In the genomic region with DNA sequence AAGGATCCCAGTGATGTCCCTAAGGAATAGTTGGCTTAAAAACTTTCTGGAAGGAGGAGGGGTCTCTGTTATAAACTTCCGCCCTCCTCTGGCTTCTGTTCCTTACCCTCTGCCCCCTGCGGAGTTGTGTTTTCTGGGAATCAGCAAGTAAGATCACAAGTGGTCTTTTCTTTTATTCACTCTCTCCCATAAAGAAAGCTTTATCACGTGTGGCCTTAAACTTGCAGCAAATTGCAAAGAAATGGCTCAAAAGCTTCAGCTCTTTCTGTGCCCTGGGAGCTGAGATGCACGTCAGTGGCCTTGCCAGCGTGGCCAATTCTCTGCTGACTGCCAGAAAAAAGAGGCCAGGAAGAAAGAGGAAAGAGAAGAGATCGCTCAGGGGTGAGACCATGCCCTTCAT, we compare ENCODE assay signal across 22 cellular contexts. TPM values are rescaled to one million over a fixed set of nuclear protein-coding genes. Genes with fewer than 3 reads are reported as not detected.
DNase-seq lines count a peak whose midpoint lies in the region; ATAC-seq, FAIRE-seq and TF ChIP-seq lines count a peak whose summit lies in the region.
"Had no signal": no experiment of that assay in that cellular context is flagged by ENCODE, and none has a peak within 500 bp of the region (broad histone marks: within the 10 kb centered on the region; RNA-seq: fewer than 3 reads in every experiment).

A gene with protein sequence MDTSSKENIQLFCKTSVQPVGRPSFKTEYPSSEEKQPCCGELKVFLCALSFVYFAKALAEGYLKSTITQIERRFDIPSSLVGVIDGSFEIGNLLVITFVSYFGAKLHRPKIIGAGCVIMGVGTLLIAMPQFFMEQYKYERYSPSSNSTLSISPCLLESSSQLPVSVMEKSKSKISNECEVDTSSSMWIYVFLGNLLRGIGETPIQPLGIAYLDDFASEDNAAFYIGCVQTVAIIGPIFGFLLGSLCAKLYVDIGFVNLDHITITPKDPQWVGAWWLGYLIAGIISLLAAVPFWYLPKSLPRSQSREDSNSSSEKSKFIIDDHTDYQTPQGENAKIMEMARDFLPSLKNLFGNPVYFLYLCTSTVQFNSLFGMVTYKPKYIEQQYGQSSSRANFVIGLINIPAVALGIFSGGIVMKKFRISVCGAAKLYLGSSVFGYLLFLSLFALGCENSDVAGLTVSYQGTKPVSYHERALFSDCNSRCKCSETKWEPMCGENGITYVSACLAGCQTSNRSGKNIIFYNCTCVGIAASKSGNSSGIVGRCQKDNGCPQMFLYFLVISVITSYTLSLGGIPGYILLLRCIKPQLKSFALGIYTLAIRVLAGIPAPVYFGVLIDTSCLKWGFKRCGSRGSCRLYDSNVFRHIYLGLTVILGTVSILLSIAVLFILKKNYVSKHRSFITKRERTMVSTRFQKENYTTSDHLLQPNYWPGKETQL (plus strand): TSS at position 101 of the 400 bp plus-strand sequence. CDS start 4,245 bp downstream, outside the sequence.

- H3K79me2 ChIP-seq in GM23338 (replicated peaks; ENCODE audit: insufficient read depth) (no peaks in the 10 kb centered on the region), osteoblast (ENCODE audit: insufficient read depth, low read length) (no peaks in the 10 kb centered on the region), HepG2 (ENCODE audit: insufficient read depth, low read length) (no peaks in the 10 kb centered on the region)

- BruUV-seq in HepG2 (replicated peaks; lab: Mats Ljungman, UMichigan), result no TSS peak

- peaks cover 16% of the 10 kb centered on the region for H3K4me1 ChIP-seq in GM23338 (ENCODE audit: insufficient read depth)
- H3K4me1 ChIP-seq in osteoblast (ENCODE audit: insufficient read depth, low read length), result no peaks in the 10 kb centered on the region
- no peaks in the 10 kb centered on the region for H3K4me1 ChIP-seq in HepG2 (ENCODE audit: insufficient read depth, low read length)
- H3K4me1 ChIP-seq: body of pancreas had no signal

- H3K4me2 ChIP-seq in GM23338 (peak within 1 kb of the TSS; percentile 21), osteoblast (ENCODE audit: insufficient read depth, low read length) (peak within 1 kb of the TSS; percentile 43), HepG2 (ENCODE audit: low read depth, low read length) (no peak within 1 kb of the TSS)

- no peaks in the 10 kb centered on the region for H3F3A ChIP-seq in GM23338 (replicated peaks; ENCODE audit: low read depth)

- no peaks in the 10 kb centered on the region for H3K27me3 ChIP-seq in GM23338 (ENCODE audit: insufficient read depth)
- no peaks in the 10 kb centered on the region for H3K27me3 ChIP-seq in osteoblast (ENCODE audit: insufficient read depth, low read length)
- no peaks in the 10 kb centered on the region for H3K27me3 ChIP-seq in HepG2 (ENCODE audit: control insufficient read depth in 1 of 2, insufficient read depth in 2 of 2, low read length in 2 of 2)
- H3K27me3 ChIP-seq: body of pancreas had no signal

- FAIRE-seq in HepG2 (lab: Jason Lieb, UNC), result no peak
- FAIRE-seq: GM18507, urothelium cell line had no signal

- ATAC-seq in GM23338 (peak; percentile 78), HepG2 (no peak), HG03342 (IDR thresholded peaks at IDR 0.05; ENCODE audit: unreplicated experiment) (no peak), HG03432 (IDR thresholded peaks at IDR 0.05; ENCODE audit: unreplicated experiment) (no peak)
- ATAC-seq: body of pancreas, natural killer cell had no signal

- no peak within 1 kb of the TSS for H3K4me3 ChIP-seq in GM23338
- peak within 1 kb of the TSS; percentile 14 for H3K4me3 ChIP-seq in osteoblast (ENCODE audit: insufficient read depth, low read length)
- H3K4me3 ChIP-seq in HepG2 (replicated peaks in 1 of 3; ENCODE audit: insufficient read depth in 1 of 3, low read depth in 2 of 3, low read length in 3 of 3), result no peak within 1 kb of the TSS
- H3K4me3 ChIP-seq: body of pancreas had no signal

- no peaks in the 10 kb centered on the region for H3K36me3 Mint-ChIP-seq in GM23338 (ENCODE audit: low read depth)

- TF ChIP-seq CTCF in GM23338 (conservative IDR thresholded peaks at IDR 0.05; ENCODE audit: low read depth in 2 of 2) (no peak), osteoblast (IDR thresholded peaks at IDR 0.05; ENCODE audit: extremely low read depth, low read depth, low read length) (no peak), HepG2 (CRISPR knock-in tag; IDR thresholded peaks at IDR 0.05) (no peak)

- H4K20me1 ChIP-seq in GM23338 (replicated peaks; ENCODE audit: insufficient read depth) (no peaks in the 10 kb centered on the region), osteoblast (ENCODE audit: insufficient read depth, low read length) (no peaks in the 10 kb centered on the region), HepG2 (ENCODE audit: insufficient read depth, low read length) (no peaks in the 10 kb centered on the region)

- H2AFZ ChIP-seq in GM23338 (peak within 1 kb of the TSS; percentile 14; the same call in 1 of the 2 replicates), osteoblast (ENCODE audit: low read length) (peak within 1 kb of the TSS; percentile 56), HepG2 (ENCODE audit: low read length) (no peak within 1 kb of the TSS)

- H3K9me3 ChIP-seq in osteoblast (ENCODE audit: low read depth, low read length) (no peaks in the 10 kb centered on the region), HepG2 (ENCODE audit: low read length) (no peaks in the 10 kb centered on the region)
- H3K9me3 ChIP-seq: body of pancreas had no signal

- no peak within 1 kb of the TSS; the same call in 1 of the 2 replicates for H3K27ac ChIP-seq in GM23338 (ENCODE audit: low read depth)
- H3K27ac ChIP-seq in osteoblast (ENCODE audit: low read depth, low read length), result no peak within 1 kb of the TSS
- H3K27ac ChIP-seq in HepG2 (ENCODE audit: extremely low read length, insufficient read depth, low read length), result no peak within 1 kb of the TSS
- H3K27ac ChIP-seq: body of pancreas, epithelial cell of prostate had no signal

- peaks cover 4% of the 10 kb centered on the region for H3K27me3 Mint-ChIP-seq in GM23338 (ENCODE audit: insufficient read depth, low read depth, poor library complexity)

- H3K36me3 ChIP-seq in GM23338 (ENCODE audit: insufficient read depth) (no peaks in the 10 kb centered on the region), osteoblast (ENCODE audit: insufficient read depth, low read length) (no peaks in the 10 kb centered on the region), HepG2 (replicated peaks in 1 of 2; ENCODE audit: control insufficient read depth in 1 of 2, insufficient read depth in 2 of 2, low read length in 2 of 2) (no peaks in the 10 kb centered on the region)

- H3K4me3 Mint-ChIP-seq in GM23338, result no peak within 1 kb of the TSS
- H3K4me3 Mint-ChIP-seq: natural killer cell had no signal

- in situ Hi-C loops in HepG2 (cut with HindIII; ENCODE audit: extremely low pct_ligation_motif_present, low pct_unique_long_range_greater_than_20kb), result no loop called here

- TF ChIP-seq POLR2A in HepG2 (IDR thresholded peaks at IDR 0.05; ENCODE audit: insufficient read depth in 1 of 2, low read depth in 2 of 2, low read length in 2 of 2), result no peak

- 15% methylated on average over 6 of the region's 6 CpGs for WGBS in HepG2 (ENCODE audit: low lambda C conversion rate)

- H3K9ac ChIP-seq in HepG2 (ENCODE audit: insufficient read depth, low read depth, low read length), result no peak within 1 kb of the TSS

- POLR2A ChIA-PET in HepG2 (lab: Yijun Ruan, JAX), result no interaction called here

- peak within 1 kb of the TSS; percentile 57 for H3K27ac Mint-ChIP-seq in GM23338
- H3K27ac Mint-ChIP-seq: natural killer cell had no signal

- peaks cover 32% of the 10 kb centered on the region for H3K4me1 Mint-ChIP-seq in GM23338
- H3K4me1 Mint-ChIP-seq: natural killer cell had no signal

- DNase-seq in GM23338 (ENCODE audit: low spot score) (peak; percentile 57), anterior cingulate cortex (lab: John Stamatoyannopoulos, UW) (peak in 33 of 58 donors; percentile 4 to 72 (median 25)), head of caudate nucleus (peak in 26 of 42 donors; percentile 3 to 55 (median 20)), osteoblast (ENCODE audit: insufficient read length, low spot score, missing footprints) (no peak), NCI-H2107 treated with DMSO at 0.1 percent for 48 hours (lab: John Stamatoyannopoulos, UW; ENCODE audit: unreplicated experiment) (no peak), HepG2 (ENCODE audit: low spot score) (no peak)
- DNase-seq: activated naive CD4-positive, alpha-beta T cell treated with anti-CD3 and anti-CD28 coated beads, Interleukin-2, amount 50 U/mL, for 16 hours; body of pancreas; dermis blood vessel endothelial cell; DND-41; mammary epithelial cell; natural killer cell; NCI-H2081; NCI-H510A treated with DMSO at 0.1 percent for 48 hours; stimulated activated naive CD4-positive, alpha-beta T cell; T-helper 1 cell had no signal

- no peaks in the 10 kb centered on the region for H3K9me2 ChIP-seq in GM23338 (ENCODE audit: insufficient read depth)

- no peak for TF ChIP-seq RAD21 in HepG2 (CRISPR knock-in tag; IDR thresholded peaks at IDR 0.05)

- CTCF ChIA-PET in HepG2 (lab: Yijun Ruan, JAX; ENCODE audit: low intra/inter-chr PET ratio, low total read pairs), result no interaction called here

- TF ChIP-seq EP300 in HepG2 (IDR thresholded peaks at IDR 0.05; ENCODE audit: low read depth in 2 of 2, low read length in 2 of 2) (no peak), HepG2 (CRISPR knock-in tag; IDR thresholded peaks at IDR 0.05; ENCODE audit: borderline replicate concordance) (no peak)

- intact Hi-C loops in head of caudate nucleus (cut with DNase I), result no loop called here
- intact Hi-C loops in HepG2 (cut with micrococcal nuclease; ENCODE audit: unreplicated experiment), result no loop called here

- no peaks in the 10 kb centered on the region for H3K9me3 Mint-ChIP-seq in GM23338

RNA-seq across cellular contexts. Expression of the gene that starts here (rescaled TPM):
- 1.6 TPM in 1 of 2 replicates, not detected in the other for total RNA-seq in GM23338 (2014; rRNA removed; shearing (Covaris generic))
- polyA plus RNA-seq in GM23338 (2016; fragmentation: Nextera tagmentation; extraction: Ambion mirVana) (0.86 and 0.97 TPM in 2 replicates), HepG2 (2011; rRNA removed) (not detected in 2 replicates)
- total RNA-seq in osteoblast (0.36 TPM in 1 of 2 replicates, not detected in the other), HepG2 (2016; rRNA removed; fragmentation: Illumina TruSeq; extraction: Trizol) (not detected in 2 replicates)
- total RNA-seq in HepG2 (2016; cell fraction: cytosol; rRNA removed; fragmentation: Illumina TruSeq; extraction: Trizol; ENCODE audit: low read depth), result not detected in 2 replicates
- not detected in 2 replicates for total RNA-seq in HepG2 (2016; cell fraction: insoluble cytoplasmic fraction; rRNA removed; fragmentation: Illumina TruSeq; extraction: Trizol)
- total RNA-seq in HepG2 (2016; cell fraction: membrane; rRNA removed; fragmentation: Illumina TruSeq; extraction: Trizol), result not detected in 2 replicates
- not detected in 2 replicates for total RNA-seq in HepG2 (2016; cell fraction: nucleus; rRNA removed; fragmentation: Illumina TruSeq; extraction: Trizol)
- polyA plus RNA-seq in HepG2 (2011; cell fraction: cytosol; rRNA removed), result not detected in 2 replicates
- polyA plus RNA-seq in HepG2 (2011; cell fraction: nucleus; rRNA removed), result not detected in 2 replicates
- polyA plus RNA-seq in HepG2 (2012), result not detected in 2 replicates
- polyA plus RNA-seq in HepG2 (2016; cell fraction: cytosol; fragmentation: Illumina TruSeq; extraction: Trizol; ENCODE audit: low read depth), result not detected in 2 replicates
- polyA plus RNA-seq in HepG2 (2016; cell fraction: insoluble cytoplasmic fraction; fragmentation: Illumina TruSeq; extraction: Trizol; ENCODE audit: low read depth), result not detected in 2 replicates
- polyA plus RNA-seq in HepG2 (2016; cell fraction: membrane; fragmentation: Illumina TruSeq; extraction: Trizol; ENCODE audit: low read depth), result not detected in 2 replicates
- polyA plus RNA-seq in HepG2 (2016; cell fraction: nucleus; fragmentation: Illumina TruSeq; extraction: Trizol; ENCODE audit: insufficient read depth, low read depth), result not detected in 2 replicates
- polyA minus RNA-seq in HepG2 (2011; rRNA and poly(A)+ RNA removed; ENCODE audit: low replicate concordance), result 5.3 TPM in 1 of 2 replicates, not detected in the other
- polyA minus RNA-seq in HepG2 (2011; cell fraction: cytosol; rRNA and poly(A)+ RNA removed), result not detected in 2 replicates
- polyA minus RNA-seq in HepG2 (2011; cell fraction: nucleus; rRNA and poly(A)+ RNA removed), result not detected in 2 replicates
- total RNA-seq: dermis blood vessel endothelial cell, mammary epithelial cell, natural killer cell, renal cortical epithelial cell had no signal
- polyA plus RNA-seq: mammary epithelial cell had no signal

Comparison
In these comparisons a context has a peak if more than half of its experiments do, and no peak if none do; other contexts are left out.
1. DNase-seq: peak in GM23338 (single experiment), anterior cingulate cortex (33 of 58) and head of caudate nucleus (26 of 42); none in osteoblast (single experiment), NCI-H2107 treated with DMSO at 0.1 percent for 48 hours (single experiment) and HepG2 (single experiment).